Comparison of ENCODE assay signal across 3 cellular contexts in the genomic region with DNA sequence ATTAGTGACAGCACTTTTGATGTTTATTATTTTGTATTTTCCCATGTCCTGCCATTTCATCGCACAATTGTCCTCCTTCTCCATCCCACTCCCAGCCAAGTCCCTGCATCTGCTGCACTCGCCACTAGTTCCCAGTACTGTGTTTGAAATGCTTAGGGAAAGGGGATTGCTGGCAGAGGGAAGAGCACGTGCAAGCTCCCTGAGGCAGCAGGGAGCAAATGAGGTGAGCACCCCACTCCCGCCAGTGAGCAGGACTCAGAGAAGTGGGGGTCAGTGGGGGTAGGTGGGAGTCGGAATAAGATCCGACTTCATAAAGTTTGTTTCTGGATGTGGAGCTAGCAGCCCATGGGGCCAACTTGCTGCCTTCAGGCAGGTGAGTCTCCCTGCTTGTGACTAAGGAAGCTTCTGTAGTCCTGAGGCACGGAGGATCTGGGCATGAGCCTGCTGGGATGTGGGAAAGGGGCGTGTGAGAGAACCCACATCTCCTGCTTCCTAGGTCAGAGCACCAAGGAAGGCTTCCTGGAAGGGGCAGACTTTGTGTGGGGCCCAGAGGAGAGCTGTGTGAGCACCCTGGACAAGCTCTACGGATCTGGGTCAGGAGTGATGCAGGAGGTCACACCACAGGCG.
TF ChIP-seq lines count a peak whose summit lies in the region.

No MANE protein-coding gene starts in this region.

TF ChIP-seq in SK-N-SH, 30 proteins besides CTCF, POLR2A, EP300 and RAD21:
- TF ChIP-seq, protein P1, sequence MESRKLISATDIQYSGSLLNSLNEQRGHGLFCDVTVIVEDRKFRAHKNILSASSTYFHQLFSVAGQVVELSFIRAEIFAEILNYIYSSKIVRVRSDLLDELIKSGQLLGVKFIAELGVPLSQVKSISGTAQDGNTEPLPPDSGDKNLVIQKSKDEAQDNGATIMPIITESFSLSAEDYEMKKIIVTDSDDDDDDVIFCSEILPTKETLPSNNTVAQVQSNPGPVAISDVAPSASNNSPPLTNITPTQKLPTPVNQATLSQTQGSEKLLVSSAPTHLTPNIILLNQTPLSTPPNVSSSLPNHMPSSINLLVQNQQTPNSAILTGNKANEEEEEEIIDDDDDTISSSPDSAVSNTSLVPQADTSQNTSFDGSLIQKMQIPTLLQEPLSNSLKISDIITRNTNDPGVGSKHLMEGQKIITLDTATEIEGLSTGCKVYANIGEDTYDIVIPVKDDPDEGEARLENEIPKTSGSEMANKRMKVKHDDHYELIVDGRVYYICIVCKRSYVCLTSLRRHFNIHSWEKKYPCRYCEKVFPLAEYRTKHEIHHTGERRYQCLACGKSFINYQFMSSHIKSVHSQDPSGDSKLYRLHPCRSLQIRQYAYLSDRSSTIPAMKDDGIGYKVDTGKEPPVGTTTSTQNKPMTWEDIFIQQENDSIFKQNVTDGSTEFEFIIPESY (IDR thresholded peaks at IDR 0.05; ENCODE audit: borderline replicate concordance, low read depth) = no peak
- TF ChIP-seq RFX5 (IDR thresholded peaks at IDR 0.05; ENCODE audit: low read length) = no peak
- no peak for TF ChIP-seq RCOR1 (IDR thresholded peaks at IDR 0.05; ENCODE audit: low read length)
- TF ChIP-seq FOSL2 (IDR thresholded peaks at IDR 0.05; ENCODE audit: borderline replicate concordance, low read depth) = no peak
- TF ChIP-seq, protein P2, sequence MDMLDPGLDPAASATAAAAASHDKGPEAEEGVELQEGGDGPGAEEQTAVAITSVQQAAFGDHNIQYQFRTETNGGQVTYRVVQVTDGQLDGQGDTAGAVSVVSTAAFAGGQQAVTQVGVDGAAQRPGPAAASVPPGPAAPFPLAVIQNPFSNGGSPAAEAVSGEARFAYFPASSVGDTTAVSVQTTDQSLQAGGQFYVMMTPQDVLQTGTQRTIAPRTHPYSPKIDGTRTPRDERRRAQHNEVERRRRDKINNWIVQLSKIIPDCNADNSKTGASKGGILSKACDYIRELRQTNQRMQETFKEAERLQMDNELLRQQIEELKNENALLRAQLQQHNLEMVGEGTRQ (IDR thresholded peaks at IDR 0.05; ENCODE audit: borderline replicate concordance, low read depth, low read length) = no peak
- TF ChIP-seq ELF1 (IDR thresholded peaks at IDR 0.05) = no peak
- no peak for TF ChIP-seq SIN3A (IDR thresholded peaks at IDR 0.05; ENCODE audit: borderline replicate concordance, low read depth, low read length)
- TF ChIP-seq, protein P3, sequence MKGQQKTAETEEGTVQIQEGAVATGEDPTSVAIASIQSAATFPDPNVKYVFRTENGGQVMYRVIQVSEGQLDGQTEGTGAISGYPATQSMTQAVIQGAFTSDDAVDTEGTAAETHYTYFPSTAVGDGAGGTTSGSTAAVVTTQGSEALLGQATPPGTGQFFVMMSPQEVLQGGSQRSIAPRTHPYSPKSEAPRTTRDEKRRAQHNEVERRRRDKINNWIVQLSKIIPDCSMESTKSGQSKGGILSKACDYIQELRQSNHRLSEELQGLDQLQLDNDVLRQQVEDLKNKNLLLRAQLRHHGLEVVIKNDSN (IDR thresholded peaks at IDR 0.05; ENCODE audit: borderline replicate concordance, low read depth) = no peak
- TF ChIP-seq RXRA (IDR thresholded peaks at IDR 0.05; ENCODE audit: borderline replicate concordance, low read depth) = no peak

TF ChIP-seq in SK-N-SH treated with all-trans-retinoic acid at 6 μM for 48 hours, 23 proteins besides CTCF, POLR2A, EP300 and RAD21 (continued from another document):
- TF ChIP-seq ZC3H10 (CRISPR knock-in tag; IDR thresholded peaks at IDR 0.05) (no peak), ISL1 (CRISPR knock-in tag; IDR thresholded peaks at IDR 0.05) (no peak), PPARA (CRISPR knock-in tag; IDR thresholded peaks at IDR 0.05; ENCODE audit: borderline replicate concordance) (no peak), ZFP3 (CRISPR knock-in tag; IDR thresholded peaks at IDR 0.05) (no peak), RARB (CRISPR knock-in tag; IDR thresholded peaks at IDR 0.05) (no peak), ARNTL (CRISPR knock-in tag; IDR thresholded peaks at IDR 0.05; ENCODE audit: borderline replicate concordance, low read depth) (no peak), ZNF70 (CRISPR knock-in tag; IDR thresholded peaks at IDR 0.05) (no peak), BACH2 (CRISPR knock-in tag; IDR thresholded peaks at IDR 0.05; ENCODE audit: borderline replicate concordance) (no peak), ZNF565 (CRISPR knock-in tag; conservative IDR thresholded peaks at IDR 0.05; ENCODE audit: low read depth) (no peak), ESRRG (CRISPR knock-in tag; IDR thresholded peaks at IDR 0.05) (no peak)
- TF ChIP-seq, protein P4, sequence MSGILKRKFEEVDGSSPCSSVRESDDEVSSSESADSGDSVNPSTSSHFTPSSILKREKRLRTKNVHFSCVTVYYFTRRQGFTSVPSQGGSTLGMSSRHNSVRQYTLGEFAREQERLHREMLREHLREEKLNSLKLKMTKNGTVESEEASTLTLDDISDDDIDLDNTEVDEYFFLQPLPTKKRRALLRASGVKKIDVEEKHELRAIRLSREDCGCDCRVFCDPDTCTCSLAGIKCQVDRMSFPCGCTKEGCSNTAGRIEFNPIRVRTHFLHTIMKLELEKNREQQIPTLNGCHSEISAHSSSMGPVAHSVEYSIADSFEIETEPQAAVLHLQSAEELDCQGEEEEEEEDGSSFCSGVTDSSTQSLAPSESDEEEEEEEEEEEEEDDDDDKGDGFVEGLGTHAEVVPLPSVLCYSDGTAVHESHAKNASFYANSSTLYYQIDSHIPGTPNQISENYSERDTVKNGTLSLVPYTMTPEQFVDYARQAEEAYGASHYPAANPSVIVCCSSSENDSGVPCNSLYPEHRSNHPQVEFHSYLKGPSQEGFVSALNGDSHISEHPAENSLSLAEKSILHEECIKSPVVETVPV (CRISPR knock-in tag; IDR thresholded peaks at IDR 0.05) = no peak
- TF ChIP-seq, protein P5, sequence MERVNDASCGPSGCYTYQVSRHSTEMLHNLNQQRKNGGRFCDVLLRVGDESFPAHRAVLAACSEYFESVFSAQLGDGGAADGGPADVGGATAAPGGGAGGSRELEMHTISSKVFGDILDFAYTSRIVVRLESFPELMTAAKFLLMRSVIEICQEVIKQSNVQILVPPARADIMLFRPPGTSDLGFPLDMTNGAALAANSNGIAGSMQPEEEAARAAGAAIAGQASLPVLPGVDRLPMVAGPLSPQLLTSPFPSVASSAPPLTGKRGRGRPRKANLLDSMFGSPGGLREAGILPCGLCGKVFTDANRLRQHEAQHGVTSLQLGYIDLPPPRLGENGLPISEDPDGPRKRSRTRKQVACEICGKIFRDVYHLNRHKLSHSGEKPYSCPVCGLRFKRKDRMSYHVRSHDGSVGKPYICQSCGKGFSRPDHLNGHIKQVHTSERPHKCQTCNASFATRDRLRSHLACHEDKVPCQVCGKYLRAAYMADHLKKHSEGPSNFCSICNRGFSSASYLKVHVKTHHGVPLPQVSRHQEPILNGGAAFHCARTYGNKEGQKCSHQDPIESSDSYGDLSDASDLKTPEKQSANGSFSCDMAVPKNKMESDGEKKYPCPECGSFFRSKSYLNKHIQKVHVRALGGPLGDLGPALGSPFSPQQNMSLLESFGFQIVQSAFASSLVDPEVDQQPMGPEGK (CRISPR knock-in tag; IDR thresholded peaks at IDR 0.05; ENCODE audit: borderline replicate concordance) = no peak
- TF ChIP-seq, protein P6, sequence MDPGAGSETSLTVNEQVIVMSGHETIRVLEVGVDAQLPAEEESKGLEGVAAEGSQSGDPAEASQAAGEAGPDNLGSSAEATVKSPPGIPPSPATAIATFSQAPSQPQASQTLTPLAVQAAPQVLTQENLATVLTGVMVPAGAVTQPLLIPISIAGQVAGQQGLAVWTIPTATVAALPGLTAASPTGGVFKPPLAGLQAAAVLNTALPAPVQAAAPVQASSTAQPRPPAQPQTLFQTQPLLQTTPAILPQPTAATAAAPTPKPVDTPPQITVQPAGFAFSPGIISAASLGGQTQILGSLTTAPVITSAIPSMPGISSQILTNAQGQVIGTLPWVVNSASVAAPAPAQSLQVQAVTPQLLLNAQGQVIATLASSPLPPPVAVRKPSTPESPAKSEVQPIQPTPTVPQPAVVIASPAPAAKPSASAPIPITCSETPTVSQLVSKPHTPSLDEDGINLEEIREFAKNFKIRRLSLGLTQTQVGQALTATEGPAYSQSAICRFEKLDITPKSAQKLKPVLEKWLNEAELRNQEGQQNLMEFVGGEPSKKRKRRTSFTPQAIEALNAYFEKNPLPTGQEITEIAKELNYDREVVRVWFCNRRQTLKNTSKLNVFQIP (CRISPR knock-in tag; IDR thresholded peaks at IDR 0.05; ENCODE audit: borderline replicate concordance, low read depth) = no peak
- TF ChIP-seq, protein P7, sequence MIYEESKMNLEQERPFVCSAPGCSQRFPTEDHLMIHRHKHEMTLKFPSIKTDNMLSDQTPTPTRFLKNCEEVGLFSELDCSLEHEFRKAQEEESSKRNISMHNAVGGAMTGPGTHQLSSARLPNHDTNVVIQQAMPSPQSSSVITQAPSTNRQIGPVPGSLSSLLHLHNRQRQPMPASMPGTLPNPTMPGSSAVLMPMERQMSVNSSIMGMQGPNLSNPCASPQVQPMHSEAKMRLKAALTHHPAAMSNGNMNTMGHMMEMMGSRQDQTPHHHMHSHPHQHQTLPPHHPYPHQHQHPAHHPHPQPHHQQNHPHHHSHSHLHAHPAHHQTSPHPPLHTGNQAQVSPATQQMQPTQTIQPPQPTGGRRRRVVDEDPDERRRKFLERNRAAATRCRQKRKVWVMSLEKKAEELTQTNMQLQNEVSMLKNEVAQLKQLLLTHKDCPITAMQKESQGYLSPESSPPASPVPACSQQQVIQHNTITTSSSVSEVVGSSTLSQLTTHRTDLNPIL (CRISPR knock-in tag; IDR thresholded peaks at IDR 0.05; ENCODE audit: low read depth) = no peak

TF ChIP-seq in HepG2, 621 proteins besides CTCF, POLR2A, EP300 and RAD21 (continued from another document):
- TF ChIP-seq GZF1 (CRISPR knock-in tag; IDR thresholded peaks at IDR 0.05) = no peak
